ENCODE assay signal across 15 cellular contexts in genomic region chr14:96098999-96099335, GRCh38. TPM values are rescaled to one million over a fixed set of nuclear protein-coding genes. Genes with fewer than 3 reads are reported as not detected.
A peak's percentile ranks its signal among the peaks of the same experiment; 100 is the strongest.
DNase-seq lines count a peak whose midpoint lies in the region; ATAC-seq, FAIRE-seq and TF ChIP-seq lines count a peak whose summit lies in the region.
"Had no signal": no experiment of that assay in that cellular context is flagged by ENCODE, and none has a peak within 500 bp of the region (broad histone marks: within the 10 kb centered on the region; RNA-seq: fewer than 3 reads in every experiment).

No MANE protein-coding gene starts in this region.

- POLR2A ChIA-PET in A549 (lab: Yijun Ruan, JAX) (no interaction called here), HEK293 (lab: Yijun Ruan, JAX) (no interaction called here), OCI-LY7 (lab: Charles Lee) (no interaction called here)

- peaks cover 60% of the 10 kb centered on the region for H3K4me1 Mint-ChIP-seq in brain
- H3K4me1 Mint-ChIP-seq: B cell had no signal

- no peaks in the 10 kb centered on the region for H3K27me3 Mint-ChIP-seq in brain

- no peaks in the 10 kb centered on the region for H3K36me3 ChIP-seq in HEK293 (ENCODE audit: control insufficient read depth in 2 of 2, insufficient read depth in 1 of 2, low read length in 2 of 2)
- no peaks in the 10 kb centered on the region for H3K36me3 ChIP-seq in OCI-LY7 (ENCODE audit: insufficient read depth, low read length)
- H3K36me3 ChIP-seq: Peyer's patch, SJCRH30 had no signal

- BruUV-seq in OCI-LY7 (replicated peaks; lab: Mats Ljungman, UMichigan), result no TSS peak

- H3K27ac Mint-ChIP-seq in brain, result peak overlapping the region in 3 of 5 experiments; percentile 52 to 88 (median 58)
- H3K27ac Mint-ChIP-seq: B cell, H9 had no signal

- peaks cover 0 to 7% (median 0%) of the 10 kb centered on the region in 5 experiments for H3K9me3 Mint-ChIP-seq in brain

- H2AFZ ChIP-seq in OCI-LY7 (ENCODE audit: low read length), result no peak overlapping the region; the same call in 1 of the 2 replicates

- no peaks in the 10 kb centered on the region for H4K20me1 ChIP-seq in OCI-LY7 (ENCODE audit: insufficient read depth, low read length)

- no peak overlapping the region for H3K4me3 Mint-ChIP-seq in brain
- H3K4me3 Mint-ChIP-seq: B cell, H9 had no signal

- H3K4me3 ChIP-seq in A549, result no peak overlapping the region
- no peak overlapping the region for H3K4me3 ChIP-seq in HEK293 (ENCODE audit: low read depth, low read length)
- no peak overlapping the region for H3K4me3 ChIP-seq in OCI-LY7 (ENCODE audit: low read depth, low read length, poor library complexity, severe bottlenecking)
- H3K4me3 ChIP-seq: Peyer's patch, SJCRH30 had no signal

- FAIRE-seq in A549 (lab: Jason Lieb, UNC) (no peak), GM19239 (lab: Jason Lieb, UNC) (no peak)
- FAIRE-seq: GM12891, HTR-8/SVneo had no signal

- TF ChIP-seq EP300 in A549 (IDR thresholded peaks at IDR 0.05), result no peak

- H3K4me1 ChIP-seq in A549 (peaks cover 61% of the 10 kb centered on the region), HEK293 (ENCODE audit: control insufficient read depth, insufficient read depth, low read length) (no peaks in the 10 kb centered on the region), OCI-LY7 (ENCODE audit: insufficient read depth, low read length, poor library complexity, severe bottlenecking) (no peaks in the 10 kb centered on the region)

- H3K9me3 ChIP-seq in A549 (peaks cover 4% of the 10 kb centered on the region; the same call in 1 of the 3 replicates), HEK293 (ENCODE audit: control insufficient read depth, insufficient read depth, low read depth, low read length) (no peaks in the 10 kb centered on the region), OCI-LY7 (ENCODE audit: low read length) (no peaks in the 10 kb centered on the region)
- H3K9me3 ChIP-seq: Peyer's patch, SJCRH30 had no signal

- no peak for ATAC-seq in A549

- no peak overlapping the region for H3K4me2 ChIP-seq in A549
- no peak overlapping the region for H3K4me2 ChIP-seq in OCI-LY7 (ENCODE audit: low read length)

- CTCF ChIA-PET in A549 (lab: Yijun Ruan, JAX) (interaction anchor here (0.8 to 16.8 kb wide), 50 partner anchors 9 to 753 kb away, joined by 3 to 486 read pairs (median 4); partner anchors contain the start of gene C14orf132), HEK293 (lab: Yijun Ruan, JAX) (interaction anchor here (0.6 to 4.9 kb wide), 32 partner anchors 10 to 539 kb away, joined by 3 to 100 read pairs (median 4); partner anchors contain the start of gene BDKRB2), OCI-LY7 (lab: Charles Lee; ENCODE audit: unreplicated experiment) (interaction anchor here (0.7 to 0.8 kb wide), 2 partner anchors 42 to 175 kb away, joined by 3 read pairs; no protein-coding TSS in a partner anchor)

- intact Hi-C loops in OCI-LY7 (cut with micrococcal nuclease; ENCODE audit: unreplicated experiment), result loop anchor here (1.0 to 10.0 kb wide), 3 partner anchors 43 to 534 kb away; no protein-coding TSS in a partner anchor

- no peaks in the 10 kb centered on the region for H3K79me2 ChIP-seq in OCI-LY7 (ENCODE audit: insufficient read depth, low read depth, low read length)

- TF ChIP-seq CTCF in A549 (IDR thresholded peaks at IDR 0.05) (no peak), HEK293 (tag by site-specific recombination; IDR thresholded peaks at IDR 0.05) (no peak), OCI-LY7 (conservative IDR thresholded peaks at IDR 0.05; ENCODE audit: low read length) (peak; percentile 36; the same call in 1 of the 2 replicates), brain (conservative IDR thresholded peaks at IDR 0.05) (peak in 1 of 2 experiments; percentile 1)

- no peaks in the 10 kb centered on the region for H3K9me2 ChIP-seq in OCI-LY7 (ENCODE audit: insufficient read depth, low read length)

- DNase-seq in A549 (ENCODE audit: low read depth in 1 of 2, low spot score in 1 of 2) (no peak), OCI-LY7 (ENCODE audit: low spot score) (no peak), SKM-1 (lab: John Stamatoyannopoulos, UW; ENCODE audit: unreplicated experiment) (no peak), GM19239 (ENCODE audit: insufficient read length, low spot score) (no peak), islet precursor cell (no peak)
- DNase-seq in central memory CD4-positive, alpha-beta T cell, result no peak

- no peaks in the 10 kb centered on the region for H3K36me3 Mint-ChIP-seq in brain

- H3K27ac ChIP-seq in A549, result peak overlapping the region in 1 of 2 experiments; percentile 20; a peak in 3 of 6 replicates
- H3K27ac ChIP-seq in HEK293 (ENCODE audit: extremely low read depth, low read depth, low read length), result no peak overlapping the region
- H3K27ac ChIP-seq in OCI-LY7 (ENCODE audit: low read depth, low read length, poor library complexity, severe bottlenecking), result no peak overlapping the region
- H3K27ac ChIP-seq: Peyer's patch, SJCRH30 had no signal

- TF ChIP-seq POLR2A in A549 (IDR thresholded peaks at IDR 0.05; ENCODE audit: low read length), result no peak

- TF ChIP-seq RAD21 in A549 (conservative IDR thresholded peaks at IDR 0.05 in 1 of 2, IDR thresholded peaks at IDR 0.05 in 1 of 2), result no peak

TF ChIP-seq in A549, 52 proteins besides CTCF, POLR2A, EP300 and RAD21:
- peak; percentile 77 for TF ChIP-seq ZFP36 (IDR thresholded peaks at IDR 0.05; ENCODE audit: borderline replicate concordance, partially characterized antibody)
- TF ChIP-seq GATA3 (IDR thresholded peaks at IDR 0.05; ENCODE audit: borderline replicate concordance), result no peak
- TF ChIP-seq HOXB13 (CRISPR knock-in tag; IDR thresholded peaks at IDR 0.05; ENCODE audit: low read depth), result no peak
- peak; percentile 54; the same call in 1 of the 2 replicates for TF ChIP-seq KDM1A (IDR thresholded peaks at IDR 0.05; ENCODE audit: low read depth)
- TF ChIP-seq KDM5A (IDR thresholded peaks at IDR 0.05), result no peak
TF ChIP-seq in A549: peak in this region for 2.

TF ChIP-seq in HEK293, 187 proteins besides CTCF, POLR2A, EP300 and RAD21:
- TF ChIP-seq, protein P1, sequence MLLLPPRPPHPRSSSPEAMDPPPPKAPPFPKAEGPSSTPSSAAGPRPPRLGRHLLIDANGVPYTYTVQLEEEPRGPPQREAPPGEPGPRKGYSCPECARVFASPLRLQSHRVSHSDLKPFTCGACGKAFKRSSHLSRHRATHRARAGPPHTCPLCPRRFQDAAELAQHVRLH (tag by site-specific recombination; IDR thresholded peaks at IDR 0.05), result peak; percentile 49; the same call in 1 of the 2 replicates
- TF ChIP-seq, protein P2, sequence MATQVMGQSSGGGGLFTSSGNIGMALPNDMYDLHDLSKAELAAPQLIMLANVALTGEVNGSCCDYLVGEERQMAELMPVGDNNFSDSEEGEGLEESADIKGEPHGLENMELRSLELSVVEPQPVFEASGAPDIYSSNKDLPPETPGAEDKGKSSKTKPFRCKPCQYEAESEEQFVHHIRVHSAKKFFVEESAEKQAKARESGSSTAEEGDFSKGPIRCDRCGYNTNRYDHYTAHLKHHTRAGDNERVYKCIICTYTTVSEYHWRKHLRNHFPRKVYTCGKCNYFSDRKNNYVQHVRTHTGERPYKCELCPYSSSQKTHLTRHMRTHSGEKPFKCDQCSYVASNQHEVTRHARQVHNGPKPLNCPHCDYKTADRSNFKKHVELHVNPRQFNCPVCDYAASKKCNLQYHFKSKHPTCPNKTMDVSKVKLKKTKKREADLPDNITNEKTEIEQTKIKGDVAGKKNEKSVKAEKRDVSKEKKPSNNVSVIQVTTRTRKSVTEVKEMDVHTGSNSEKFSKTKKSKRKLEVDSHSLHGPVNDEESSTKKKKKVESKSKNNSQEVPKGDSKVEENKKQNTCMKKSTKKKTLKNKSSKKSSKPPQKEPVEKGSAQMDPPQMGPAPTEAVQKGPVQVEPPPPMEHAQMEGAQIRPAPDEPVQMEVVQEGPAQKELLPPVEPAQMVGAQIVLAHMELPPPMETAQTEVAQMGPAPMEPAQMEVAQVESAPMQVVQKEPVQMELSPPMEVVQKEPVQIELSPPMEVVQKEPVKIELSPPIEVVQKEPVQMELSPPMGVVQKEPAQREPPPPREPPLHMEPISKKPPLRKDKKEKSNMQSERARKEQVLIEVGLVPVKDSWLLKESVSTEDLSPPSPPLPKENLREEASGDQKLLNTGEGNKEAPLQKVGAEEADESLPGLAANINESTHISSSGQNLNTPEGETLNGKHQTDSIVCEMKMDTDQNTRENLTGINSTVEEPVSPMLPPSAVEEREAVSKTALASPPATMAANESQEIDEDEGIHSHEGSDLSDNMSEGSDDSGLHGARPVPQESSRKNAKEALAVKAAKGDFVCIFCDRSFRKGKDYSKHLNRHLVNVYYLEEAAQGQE (tag by site-specific recombination; IDR thresholded peaks at IDR 0.05), result no peak
- TF ChIP-seq ZNF768 (tag by site-specific recombination; IDR thresholded peaks at IDR 0.05), result peak; percentile 98

RNA-seq across cellular contexts. Expression of gene C14orf132, which starts 59.8 kb away (rescaled TPM):
- 4.6 and 5.4 TPM in 2 replicates for polyA plus RNA-seq in A549 (2011; rRNA removed)
- 1.5 and 2.6 TPM in 2 replicates for polyA plus RNA-seq in A549 (2012; cell fraction: cytosol; rRNA removed)
- polyA plus RNA-seq in A549 (2012; cell fraction: nucleus; rRNA removed), result 1.8 and 3.0 TPM in 2 replicates
- 5.7 to 11.7 TPM (median 8.5 TPM) in 3 replicates for polyA plus RNA-seq in A549 (2017; fragmentation: RNase III; extraction: RNeasy Plus Mini Kit Qiagen cat#74134 plus additional on column Dnase treatment)
- polyA minus RNA-seq in A549 (2011; rRNA and poly(A)+ RNA removed), result 3.1 and 3.9 TPM in 2 replicates
- total RNA-seq in OCI-LY7 (2014; rRNA removed; shearing (Covaris generic)), result 0.03 TPM in 1 of 2 replicates, not detected in the other
- 0.20 and 0.27 TPM in 2 replicates for total RNA-seq in OCI-LY7 (2022)
- 69.2 TPM for polyA plus RNA-seq in brain (ENCODE audit: insufficient read depth, low read depth, low replicate concordance)
- total RNA-seq: MCF 10A, SJCRH30 had no signal
